In genomic region chr10:5776150-5776880, GRCh38 we compare ENCODE assay signal across 9 cellular contexts. TPM values are rescaled to one million over a fixed set of nuclear protein-coding genes. Genes with fewer than 3 reads are reported as not detected.
A peak's percentile ranks its signal among the peaks of the same experiment; 100 is the strongest.
DNase-seq lines count a peak whose midpoint lies in the region; ATAC-seq and TF ChIP-seq lines count a peak whose summit lies in the region.
"Had no signal": no experiment of that assay in that cellular context is flagged by ENCODE, and none has a peak within 500 bp of the region (broad histone marks: within the 10 kb centered on the region; RNA-seq: fewer than 3 reads in every experiment).

No MANE protein-coding gene starts in this region.

- TF ChIP-seq CTCF in brain microvascular endothelial cell (IDR thresholded peaks at IDR 0.05; ENCODE audit: low read depth, low read length, missing control alignments) (peak; percentile 37), type B pancreatic cell (conservative IDR thresholded peaks at IDR 0.05) (peak; percentile 35), GM20000 (IDR thresholded peaks at IDR 0.05; ENCODE audit: extremely low read depth, missing control alignments) (no peak)

- H3K4me3 Mint-ChIP-seq in activated naive CD4-positive, alpha-beta T cell treated with anti-CD3 and anti-CD28 coated beads, Interleukin-2, amount 50 U/mL, for 24 hours: peak overlapping the region; percentile 76
- H3K4me3 Mint-ChIP-seq in type B pancreatic cell: no peak overlapping the region

- H3K4me1 Mint-ChIP-seq in activated naive CD4-positive, alpha-beta T cell treated with anti-CD3 and anti-CD28 coated beads, Interleukin-2, amount 50 U/mL, for 24 hours: peaks cover 78% of the 10 kb centered on the region
- H3K4me1 Mint-ChIP-seq in type B pancreatic cell (ENCODE audit: unreplicated experiment): peaks cover 7% of the 10 kb centered on the region

- in situ Hi-C loops in brain microvascular endothelial cell (cut with HindIII; ENCODE audit: low pct_ligation_motif_present, low sequenced_read_pairs): no loop called here

- no peak for DNase-seq in activated naive CD4-positive, alpha-beta T cell treated with anti-CD3 and anti-CD28 coated beads, Interleukin-2, amount 50 U/mL, for 16 hours
- DNase-seq in brain microvascular endothelial cell: no peak
- peak; percentile 22 for DNase-seq in medulla oblongata (ENCODE audit: extremely low spot score)
- DNase-seq in type B pancreatic cell (ENCODE audit: extremely low spot score, unreplicated experiment): no peak
- no peak for DNase-seq in GM20000 (ENCODE audit: low spot score)
- DNase-seq: NCI-H2029 had no signal

- no peaks in the 10 kb centered on the region for H3K27me3 ChIP-seq in brain microvascular endothelial cell (replicated peaks)

- ATAC-seq in GM19452 (IDR thresholded peaks at IDR 0.05; ENCODE audit: unreplicated experiment) (no peak), HG02588 (IDR thresholded peaks at IDR 0.05; ENCODE audit: unreplicated experiment) (no peak)

- H3K9me3 Mint-ChIP-seq in activated naive CD4-positive, alpha-beta T cell treated with anti-CD3 and anti-CD28 coated beads, Interleukin-2, amount 50 U/mL, for 24 hours: no peaks in the 10 kb centered on the region
- no peaks in the 10 kb centered on the region for H3K9me3 Mint-ChIP-seq in type B pancreatic cell

- H3K27ac Mint-ChIP-seq in activated naive CD4-positive, alpha-beta T cell treated with anti-CD3 and anti-CD28 coated beads, Interleukin-2, amount 50 U/mL, for 24 hours: peak overlapping the region; percentile 87
- H3K27ac Mint-ChIP-seq in type B pancreatic cell: no peak overlapping the region

- no peak overlapping the region for H3K4me3 ChIP-seq in brain microvascular endothelial cell (ENCODE audit: low read depth, low read length)

- no peaks in the 10 kb centered on the region for H3K27me3 Mint-ChIP-seq in activated naive CD4-positive, alpha-beta T cell treated with anti-CD3 and anti-CD28 coated beads, Interleukin-2, amount 50 U/mL, for 24 hours
- H3K27me3 Mint-ChIP-seq in type B pancreatic cell: no peaks in the 10 kb centered on the region

- H3K36me3 ChIP-seq in brain microvascular endothelial cell (replicated peaks): peaks cover 19% of the 10 kb centered on the region

- peak overlapping the region; percentile 20 for H3K27ac ChIP-seq in brain microvascular endothelial cell

- H3K36me3 Mint-ChIP-seq in activated naive CD4-positive, alpha-beta T cell treated with anti-CD3 and anti-CD28 coated beads, Interleukin-2, amount 50 U/mL, for 24 hours: peaks cover 19% of the 10 kb centered on the region
- peaks cover 54% of the 10 kb centered on the region for H3K36me3 Mint-ChIP-seq in type B pancreatic cell

RNA-seq across cellular contexts. Expression of gene GDI2, which starts 36.9 kb away (rescaled TPM):
- total RNA-seq in type B pancreatic cell (ENCODE audit: low replicate concordance): 245 TPM in 2 replicates
